Comparison of ENCODE assay signal across 18 cellular contexts in genomic region chr2:235378261-235378660, GRCh38.
DNase-seq lines count a peak whose midpoint lies in the region; ATAC-seq and TF ChIP-seq lines count a peak whose summit lies in the region.
"Had no signal": no experiment of that assay in that cellular context is flagged by ENCODE, and none has a peak within 500 bp of the region (broad histone marks: within the 10 kb centered on the region; RNA-seq: fewer than 3 reads in every experiment).

No MANE protein-coding gene starts in this region.

- H4K20me1 ChIP-seq in osteoblast (ENCODE audit: insufficient read depth, low read length) (no peaks in the 10 kb centered on the region), MM.1S (ENCODE audit: insufficient read depth, low read length) (no peaks in the 10 kb centered on the region)

- no peaks in the 10 kb centered on the region for H3F3A ChIP-seq in MM.1S (ENCODE audit: insufficient read depth, low read length)

- H3K79me2 ChIP-seq in osteoblast (ENCODE audit: insufficient read depth, low read length) (no peaks in the 10 kb centered on the region), MM.1S (ENCODE audit: low read length) (no peaks in the 10 kb centered on the region)

- H3K4me1 ChIP-seq in osteoblast (ENCODE audit: insufficient read depth, low read length): peaks cover 4% of the 10 kb centered on the region
- H3K4me1 ChIP-seq in effector memory CD4-positive, alpha-beta T cell (ENCODE audit: control insufficient read depth, insufficient read depth, low read length, poor library complexity, severe bottlenecking): no peaks in the 10 kb centered on the region
- no peaks in the 10 kb centered on the region for H3K4me1 ChIP-seq in MM.1S (ENCODE audit: low read length)
- H3K4me1 ChIP-seq: BE2C, stomach, uterus had no signal

- ATAC-seq in GM21723 (IDR thresholded peaks at IDR 0.05; ENCODE audit: unreplicated experiment): no peak

- DNase-seq in Caki2 (ENCODE audit: low read depth) (peak; percentile 17), LNCaP clone FGC (ENCODE audit: low read depth) (peak; percentile 39), cerebellum (ENCODE audit: low spot score) (peak; percentile 76), osteoblast (ENCODE audit: insufficient read length, low spot score, missing footprints) (no peak), MM.1S (no peak)
- no peak for DNase-seq in activated CD8-positive, alpha-beta memory T cell treated with anti-CD3 and anti-CD28 coated beads for 24 hours
- DNase-seq in effector memory CD4-positive, alpha-beta T cell: no peak
- DNase-seq: activated CD4-positive, CD25-positive, alpha-beta regulatory T cell treated with anti-CD3 and anti-CD28 coated beads, Interleukin-2, amount 50 U/mL, for 72 hours; activated naive CD4-positive, alpha-beta T cell; BE2C; Karpas-422; naive B cell; NCI-H1930; SHP77; stomach; T-helper 2 cell; uterus had no signal

- no peaks in the 10 kb centered on the region for H3K36me3 ChIP-seq in osteoblast (ENCODE audit: insufficient read depth, low read length)
- no peaks in the 10 kb centered on the region for H3K36me3 ChIP-seq in effector memory CD4-positive, alpha-beta T cell (ENCODE audit: control insufficient read depth, insufficient read depth, low read length)
- H3K36me3 ChIP-seq in MM.1S (replicated peaks; ENCODE audit: insufficient read depth, low read length): no peaks in the 10 kb centered on the region
- H3K36me3 ChIP-seq: BE2C, stomach, uterus had no signal

- TF ChIP-seq CTCF in LNCaP clone FGC (IDR thresholded peaks at IDR 0.05; ENCODE audit: control insufficient read depth, extremely low read depth, insufficient read depth) (no peak), osteoblast (IDR thresholded peaks at IDR 0.05; ENCODE audit: extremely low read depth, low read depth, low read length) (no peak), MM.1S (IDR thresholded peaks at IDR 0.05; ENCODE audit: low read length) (no peak)

- H3K9me3 ChIP-seq in osteoblast (ENCODE audit: low read depth, low read length): no peaks in the 10 kb centered on the region
- no peaks in the 10 kb centered on the region for H3K9me3 ChIP-seq in effector memory CD4-positive, alpha-beta T cell (ENCODE audit: control insufficient read depth, low read length)
- H3K9me3 ChIP-seq in MM.1S (replicated peaks; ENCODE audit: insufficient read depth, low read length): no peaks in the 10 kb centered on the region
- H3K9me3 ChIP-seq: BE2C, stomach, uterus had no signal

- H3K4me3 ChIP-seq in LNCaP clone FGC (ENCODE audit: low read depth, low read length) (no peak overlapping the region), osteoblast (ENCODE audit: insufficient read depth, low read length) (no peak overlapping the region), MM.1S (ENCODE audit: low read length) (no peak overlapping the region)
- H3K4me3 ChIP-seq in effector memory CD4-positive, alpha-beta T cell (ENCODE audit: insufficient read depth, low read depth, low read length, poor library complexity, severe bottlenecking): no peak overlapping the region
- H3K4me3 ChIP-seq: stomach, uterus had no signal

- H3K9me2 ChIP-seq in MM.1S (replicated peaks; ENCODE audit: insufficient read depth, low read length): no peaks in the 10 kb centered on the region

- in situ Hi-C loops in Caki2 (cut with HindIII; ENCODE audit: low pct_unique_long_range_greater_than_20kb, low sequenced_read_pairs): no loop called here

- H3K9ac ChIP-seq in MM.1S (ENCODE audit: low read length): no peak overlapping the region

- H3K4me2 ChIP-seq in osteoblast (ENCODE audit: insufficient read depth, low read length) (no peak overlapping the region), MM.1S (ENCODE audit: low read depth, low read length) (no peak overlapping the region)

- H3K27ac ChIP-seq in osteoblast (ENCODE audit: low read depth, low read length): no peak overlapping the region
- H3K27ac ChIP-seq in effector memory CD4-positive, alpha-beta T cell (ENCODE audit: insufficient read depth, low read length, poor library complexity, severe bottlenecking): no peak overlapping the region
- no peak overlapping the region for H3K27ac ChIP-seq in MM.1S (ENCODE audit: low read length)
- H3K27ac ChIP-seq: stomach, uterus had no signal

- H2AFZ ChIP-seq in osteoblast (ENCODE audit: low read length) (peak overlapping the region; percentile 10), MM.1S (ENCODE audit: low read length) (no peak overlapping the region)

- H3K27me3 ChIP-seq in osteoblast (ENCODE audit: insufficient read depth, low read length) (no peaks in the 10 kb centered on the region), MM.1S (replicated peaks; ENCODE audit: insufficient read depth, low read length) (no peaks in the 10 kb centered on the region)
- no peaks in the 10 kb centered on the region for H3K27me3 ChIP-seq in effector memory CD4-positive, alpha-beta T cell (replicated peaks; ENCODE audit: control insufficient read depth, insufficient read depth, low read length, poor library complexity, severe bottlenecking)
- H3K27me3 ChIP-seq: stomach, uterus had no signal

Comparison
In these comparisons a context has a peak if more than half of its experiments do, and no peak if none do; other contexts are left out.
1. DNase-seq: peak in Caki2 (single experiment), LNCaP clone FGC (single experiment) and cerebellum (single experiment); none in osteoblast (single experiment), activated CD8-positive, alpha-beta memory T cell treated with anti-CD3 and anti-CD28 coated beads for 24 hours (single experiment), effector memory CD4-positive, alpha-beta T cell (0 of 3) and MM.1S (single experiment).